1 cellular context compared by ENCODE assay signal in the genomic region with DNA sequence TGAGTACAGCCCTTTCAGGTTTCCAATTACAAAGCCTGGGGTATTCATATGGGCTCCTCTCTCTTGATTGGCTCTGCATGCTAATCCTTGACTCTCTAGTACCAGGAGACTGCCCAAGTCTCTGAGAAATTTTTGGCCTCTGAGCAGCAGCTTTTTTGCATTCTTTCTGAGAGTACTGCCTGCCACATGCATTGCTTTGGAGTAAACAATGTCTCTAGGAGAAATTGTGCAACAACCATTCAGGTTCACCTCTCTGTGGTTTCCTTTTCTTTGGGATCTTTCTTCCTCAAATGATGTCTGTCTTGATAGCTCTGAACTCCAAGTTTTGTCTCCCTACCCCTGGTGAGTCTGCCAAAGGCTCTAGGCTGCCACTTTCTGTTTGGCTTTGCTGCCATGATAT.
TF ChIP-seq lines count a peak whose summit lies in the region.

No MANE protein-coding gene starts in this region.

TF ChIP-seq in GM23338, 12 proteins besides CTCF, POLR2A, EP300 and RAD21 (continued from another document):
- TF ChIP-seq, protein P1, sequence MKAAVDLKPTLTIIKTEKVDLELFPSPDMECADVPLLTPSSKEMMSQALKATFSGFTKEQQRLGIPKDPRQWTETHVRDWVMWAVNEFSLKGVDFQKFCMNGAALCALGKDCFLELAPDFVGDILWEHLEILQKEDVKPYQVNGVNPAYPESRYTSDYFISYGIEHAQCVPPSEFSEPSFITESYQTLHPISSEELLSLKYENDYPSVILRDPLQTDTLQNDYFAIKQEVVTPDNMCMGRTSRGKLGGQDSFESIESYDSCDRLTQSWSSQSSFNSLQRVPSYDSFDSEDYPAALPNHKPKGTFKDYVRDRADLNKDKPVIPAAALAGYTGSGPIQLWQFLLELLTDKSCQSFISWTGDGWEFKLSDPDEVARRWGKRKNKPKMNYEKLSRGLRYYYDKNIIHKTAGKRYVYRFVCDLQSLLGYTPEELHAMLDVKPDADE (IDR thresholded peaks at IDR 0.05): no peak
- no peak for TF ChIP-seq EZH2 (IDR thresholded peaks at IDR 0.05; ENCODE audit: low read depth, unreplicated experiment)
- no peak for TF ChIP-seq STAT1 (IDR thresholded peaks at IDR 0.05; ENCODE audit: unreplicated experiment)
- no peak for TF ChIP-seq ZNF331 (CRISPR knock-in tag; IDR thresholded peaks at IDR 0.05; ENCODE audit: low read depth)
- TF ChIP-seq CREB1 (CRISPR knock-in tag; IDR thresholded peaks at IDR 0.05; ENCODE audit: low read depth): no peak
- no peak for TF ChIP-seq EZH2phosphoT487 (IDR thresholded peaks at IDR 0.05; ENCODE audit: unreplicated experiment)
- TF ChIP-seq ZNF114 (CRISPR knock-in tag; IDR thresholded peaks at IDR 0.05): no peak
- TF ChIP-seq, protein P2, sequence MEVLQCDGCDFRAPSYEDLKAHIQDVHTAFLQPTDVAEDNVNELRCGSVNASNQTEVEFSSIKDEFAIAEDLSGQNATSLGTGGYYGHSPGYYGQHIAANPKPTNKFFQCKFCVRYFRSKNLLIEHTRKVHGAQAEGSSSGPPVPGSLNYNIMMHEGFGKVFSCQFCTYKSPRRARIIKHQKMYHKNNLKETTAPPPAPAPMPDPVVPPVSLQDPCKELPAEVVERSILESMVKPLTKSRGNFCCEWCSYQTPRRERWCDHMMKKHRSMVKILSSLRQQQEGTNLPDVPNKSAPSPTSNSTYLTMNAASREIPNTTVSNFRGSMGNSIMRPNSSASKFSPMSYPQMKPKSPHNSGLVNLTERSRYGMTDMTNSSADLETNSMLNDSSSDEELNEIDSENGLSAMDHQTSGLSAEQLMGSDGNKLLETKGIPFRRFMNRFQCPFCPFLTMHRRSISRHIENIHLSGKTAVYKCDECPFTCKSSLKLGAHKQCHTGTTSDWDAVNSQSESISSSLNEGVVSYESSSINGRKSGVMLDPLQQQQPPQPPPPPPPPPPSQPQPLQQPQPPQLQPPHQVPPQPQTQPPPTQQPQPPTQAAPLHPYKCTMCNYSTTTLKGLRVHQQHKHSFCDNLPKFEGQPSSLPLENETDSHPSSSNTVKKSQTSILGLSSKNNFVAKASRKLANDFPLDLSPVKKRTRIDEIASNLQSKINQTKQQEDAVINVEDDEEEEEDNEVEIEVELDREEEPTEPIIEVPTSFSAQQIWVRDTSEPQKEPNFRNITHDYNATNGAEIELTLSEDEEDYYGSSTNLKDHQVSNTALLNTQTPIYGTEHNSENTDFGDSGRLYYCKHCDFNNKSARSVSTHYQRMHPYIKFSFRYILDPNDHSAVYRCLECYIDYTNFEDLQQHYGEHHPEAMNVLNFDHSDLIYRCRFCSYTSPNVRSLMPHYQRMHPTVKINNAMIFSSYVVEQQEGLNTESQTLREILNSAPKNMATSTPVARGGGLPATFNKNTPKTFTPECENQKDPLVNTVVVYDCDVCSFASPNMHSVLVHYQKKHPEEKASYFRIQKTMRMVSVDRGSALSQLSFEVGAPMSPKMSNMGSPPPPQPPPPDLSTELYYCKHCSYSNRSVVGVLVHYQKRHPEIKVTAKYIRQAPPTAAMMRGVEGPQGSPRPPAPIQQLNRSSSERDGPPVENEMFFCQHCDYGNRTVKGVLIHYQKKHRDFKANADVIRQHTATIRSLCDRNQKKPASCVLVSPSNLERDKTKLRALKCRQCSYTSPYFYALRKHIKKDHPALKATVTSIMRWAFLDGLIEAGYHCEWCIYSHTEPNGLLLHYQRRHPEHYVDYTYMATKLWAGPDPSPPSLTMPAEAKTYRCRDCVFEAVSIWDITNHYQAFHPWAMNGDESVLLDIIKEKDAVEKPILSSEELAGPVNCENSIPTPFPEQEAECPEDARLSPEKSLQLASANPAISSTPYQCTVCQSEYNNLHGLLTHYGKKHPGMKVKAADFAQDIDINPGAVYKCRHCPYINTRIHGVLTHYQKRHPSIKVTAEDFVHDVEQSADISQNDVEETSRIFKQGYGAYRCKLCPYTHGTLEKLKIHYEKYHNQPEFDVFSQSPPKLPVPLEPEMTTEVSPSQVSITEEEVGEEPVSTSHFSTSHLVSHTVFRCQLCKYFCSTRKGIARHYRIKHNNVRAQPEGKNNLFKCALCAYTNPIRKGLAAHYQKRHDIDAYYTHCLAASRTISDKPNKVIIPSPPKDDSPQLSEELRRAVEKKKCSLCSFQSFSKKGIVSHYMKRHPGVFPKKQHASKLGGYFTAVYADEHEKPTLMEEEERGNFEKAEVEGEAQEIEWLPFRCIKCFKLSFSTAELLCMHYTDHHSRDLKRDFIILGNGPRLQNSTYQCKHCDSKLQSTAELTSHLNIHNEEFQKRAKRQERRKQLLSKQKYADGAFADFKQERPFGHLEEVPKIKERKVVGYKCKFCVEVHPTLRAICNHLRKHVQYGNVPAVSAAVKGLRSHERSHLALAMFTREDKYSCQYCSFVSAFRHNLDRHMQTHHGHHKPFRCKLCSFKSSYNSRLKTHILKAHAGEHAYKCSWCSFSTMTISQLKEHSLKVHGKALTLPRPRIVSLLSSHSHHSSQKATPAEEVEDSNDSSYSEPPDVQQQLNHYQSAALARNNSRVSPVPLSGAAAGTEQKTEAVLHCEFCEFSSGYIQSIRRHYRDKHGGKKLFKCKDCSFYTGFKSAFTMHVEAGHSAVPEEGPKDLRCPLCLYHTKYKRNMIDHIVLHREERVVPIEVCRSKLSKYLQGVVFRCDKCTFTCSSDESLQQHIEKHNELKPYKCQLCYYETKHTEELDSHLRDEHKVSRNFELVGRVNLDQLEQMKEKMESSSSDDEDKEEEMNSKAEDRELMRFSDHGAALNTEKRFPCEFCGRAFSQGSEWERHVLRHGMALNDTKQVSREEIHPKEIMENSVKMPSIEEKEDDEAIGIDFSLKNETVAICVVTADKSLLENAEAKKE (CRISPR knock-in tag; IDR thresholded peaks at IDR 0.05): no peak
